Comparison of ENCODE assay signal across 25 cellular contexts in the genomic region with DNA sequence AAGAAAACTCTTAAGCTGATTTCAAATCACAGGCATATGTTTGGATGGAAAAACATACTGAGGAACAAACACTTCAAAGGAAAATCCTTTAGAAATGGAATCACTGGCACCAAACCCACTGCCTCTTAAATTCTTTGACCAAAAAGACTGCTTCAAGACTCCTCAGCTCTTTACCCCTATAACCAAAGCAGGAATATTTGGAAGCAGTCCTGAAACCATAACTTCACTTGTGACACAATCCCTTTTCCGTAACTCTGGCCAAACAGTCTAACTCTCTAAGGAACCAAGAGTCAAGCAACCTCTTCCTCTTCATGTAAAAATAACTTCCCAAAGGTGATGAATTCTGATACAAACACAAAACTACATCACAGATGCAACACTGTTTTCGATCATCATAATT.
DNase-seq lines count a peak whose midpoint lies in the region; ATAC-seq, FAIRE-seq and TF ChIP-seq lines count a peak whose summit lies in the region.
"Had no signal": no experiment of that assay in that cellular context is flagged by ENCODE, and none has a peak within 500 bp of the region (broad histone marks: within the 10 kb centered on the region; RNA-seq: fewer than 3 reads in every experiment).

No MANE protein-coding gene starts in this region.

- H3K4me3 Mint-ChIP-seq in astrocyte (ENCODE audit: unreplicated experiment), result no peak overlapping the region
- H3K4me3 Mint-ChIP-seq: B cell; CD4-positive, alpha-beta T cell; CD8-positive, alpha-beta T cell had no signal

- H3K27ac Mint-ChIP-seq in astrocyte (ENCODE audit: unreplicated experiment), result no peak overlapping the region
- H3K27ac Mint-ChIP-seq: B cell; CD4-positive, alpha-beta T cell; CD8-positive, alpha-beta T cell had no signal

- intact Hi-C loops in posterior cingulate gyrus (cut with DNase I), result no loop called here

- H3K9ac ChIP-seq in astrocyte (ENCODE audit: low read length), result no peak overlapping the region
- H3K9ac ChIP-seq: BLaER1 treated with 17β-estradiol and CSF1 and Interleukin-3, amounts not matched to agents 10 nM and 100 nM had no signal

- H2AFZ ChIP-seq in astrocyte (ENCODE audit: low read depth, low read length), result no peak overlapping the region

- peaks cover 2% of the 10 kb centered on the region for H3K27me3 Mint-ChIP-seq in astrocyte (ENCODE audit: low read depth, unreplicated experiment)

- no peaks in the 10 kb centered on the region for H3K36me3 ChIP-seq in astrocyte (ENCODE audit: insufficient read depth, low read length)
- H3K36me3 ChIP-seq: BLaER1 treated with 17β-estradiol and CSF1 and Interleukin-3, amounts not matched to agents 10 nM and 100 nM had no signal

- peak; percentile 33 for DNase-seq in astrocyte (ENCODE audit: low read depth)
- DNase-seq in fibroblast of gingiva (ENCODE audit: low read depth), result peak; percentile 13
- peak; percentile 56 for DNase-seq in fibroblast of the aortic adventitia (ENCODE audit: low read depth)
- DNase-seq in SHP77 (lab: John Stamatoyannopoulos, UW), result no peak
- DNase-seq in posterior cingulate gyrus, result no peak
- DNase-seq: AML-193; Caco-2; CD4-positive, alpha-beta T cell; CD8-positive, alpha-beta T cell; DMS 273 treated with DMSO at 0.1 percent for 48 hours; DMS153; DMS53; DMS79; DND-41; EL; GDM1 had no signal

- no peaks in the 10 kb centered on the region for H3K79me2 ChIP-seq in astrocyte (ENCODE audit: insufficient read depth, low read length)

- no peak overlapping the region for H3K4me2 ChIP-seq in astrocyte (ENCODE audit: low read length)
- H3K4me2 ChIP-seq: A549; BLaER1 treated with 17β-estradiol and CSF1 and Interleukin-3, amounts not matched to agents 10 nM and 100 nM had no signal

- H4K20me1 ChIP-seq in astrocyte (ENCODE audit: insufficient read depth, low read length), result no peaks in the 10 kb centered on the region
- H4K20me1 ChIP-seq: BLaER1 treated with 17β-estradiol and CSF1 and Interleukin-3, amounts not matched to agents 10 nM and 100 nM had no signal

- H3K4me1 Mint-ChIP-seq in astrocyte (ENCODE audit: low read depth, unreplicated experiment), result peaks cover 4% of the 10 kb centered on the region
- H3K4me1 Mint-ChIP-seq: B cell had no signal

- H3K4me3 ChIP-seq in astrocyte (ENCODE audit: insufficient read depth, low read depth, low read length), result no peak overlapping the region
- H3K4me3 ChIP-seq in fibroblast of the aortic adventitia (ENCODE audit: low read depth, low read length), result no peak overlapping the region
- H3K4me3 ChIP-seq: A549; BLaER1 treated with 17β-estradiol and CSF1 and Interleukin-3, amounts not matched to agents 10 nM and 100 nM; GM12878 had no signal

- H3K27ac ChIP-seq in astrocyte (ENCODE audit: low read depth, low read length), result no peak overlapping the region
- H3K27ac ChIP-seq: 22Rv1; A549; BLaER1 treated with 17β-estradiol and CSF1 and Interleukin-3, amounts not matched to agents 10 nM and 100 nM; C4-2B had no signal

- no peaks in the 10 kb centered on the region for H3K27me3 ChIP-seq in astrocyte (ENCODE audit: insufficient read depth, low read length)
- H3K27me3 ChIP-seq: BLaER1 treated with 17β-estradiol and CSF1 and Interleukin-3, amounts not matched to agents 10 nM and 100 nM had no signal

- no peaks in the 10 kb centered on the region for H3K36me3 Mint-ChIP-seq in astrocyte (ENCODE audit: low read depth, unreplicated experiment)
- H3K36me3 Mint-ChIP-seq: CD8-positive, alpha-beta T cell had no signal

- ATAC-seq in HG03571 (IDR thresholded peaks at IDR 0.05; ENCODE audit: unreplicated experiment), result no peak
- ATAC-seq: A549; CD8-positive, alpha-beta T cell; GM12878 had no signal

- TF ChIP-seq CTCF in astrocyte (IDR thresholded peaks at IDR 0.05; ENCODE audit: insufficient read depth, low read depth, low read length) (no peak), fibroblast of the aortic adventitia (IDR thresholded peaks at IDR 0.05; ENCODE audit: insufficient read depth, low read length) (no peak)

- no peaks in the 10 kb centered on the region for H3K9me3 Mint-ChIP-seq in astrocyte (ENCODE audit: unreplicated experiment)
- H3K9me3 Mint-ChIP-seq: CD8-positive, alpha-beta T cell had no signal

- FAIRE-seq in astrocyte (lab: Jason Lieb, UNC), result peak; percentile 54
- FAIRE-seq: A549, GM12878, GM12892, GM18507 had no signal

- no peaks in the 10 kb centered on the region for H3K4me1 ChIP-seq in astrocyte (ENCODE audit: insufficient read depth, low read length)
- H3K4me1 ChIP-seq: A549; BLaER1 treated with 17β-estradiol and CSF1 and Interleukin-3, amounts not matched to agents 10 nM and 100 nM; Caco-2 had no signal

- no peaks in the 10 kb centered on the region for H3K9me3 ChIP-seq in astrocyte (ENCODE audit: insufficient read depth, low read depth, low read length)
- H3K9me3 ChIP-seq: A549; BLaER1 treated with 17β-estradiol and CSF1 and Interleukin-3, amounts not matched to agents 10 nM and 100 nM; Caco-2 had no signal

Comparison
In these comparisons a context has a peak if more than half of its experiments do, and no peak if none do; other contexts are left out.
1. DNase-seq: peak in astrocyte (single experiment), fibroblast of gingiva (single experiment) and fibroblast of the aortic adventitia (single experiment); none in SHP77 (0 of 2) and posterior cingulate gyrus (0 of 10).